23 cellular contexts compared by ENCODE assay signal in genomic region chr10:60894816-60895215, GRCh38. TPM values are rescaled to one million over a fixed set of nuclear protein-coding genes. Genes with fewer than 3 reads are reported as not detected.
DNase-seq lines count a peak whose midpoint lies in the region; ATAC-seq, FAIRE-seq and TF ChIP-seq lines count a peak whose summit lies in the region.
"Had no signal": no experiment of that assay in that cellular context is flagged by ENCODE, and none has a peak within 500 bp of the region (broad histone marks: within the 10 kb centered on the region; RNA-seq: fewer than 3 reads in every experiment).

No MANE protein-coding gene starts in this region.

- FAIRE-seq in bronchial epithelial cell (lab: Jason Lieb, UNC): no peak
- FAIRE-seq: GM12878, H54 had no signal

- ATAC-seq in HG02798 (IDR thresholded peaks at IDR 0.05; ENCODE audit: poor library complexity, unreplicated experiment): no peak
- ATAC-seq in activated T-helper 17 cell treated with anti-CD3 and anti-CD28 coated beads, Interleukin-2, amount 50 U/mL, for 72 hours (replicated peaks): no peak
- ATAC-seq: esophagus mucosa, GM12878, lower lobe of right lung had no signal

- H3K27me3 Mint-ChIP-seq in activated T-helper 17 cell treated with anti-CD3 and anti-CD28 coated beads, Interleukin-2, amount 50 U/mL, for 72 hours: peaks cover 27% of the 10 kb centered on the region
- H3K27me3 Mint-ChIP-seq: naive B cell had no signal

- H3K9me3 Mint-ChIP-seq in activated T-helper 17 cell treated with anti-CD3 and anti-CD28 coated beads, Interleukin-2, amount 50 U/mL, for 72 hours: no peaks in the 10 kb centered on the region
- H3K9me3 Mint-ChIP-seq: activated T-helper 2 cell treated with anti-CD3 and anti-CD28 coated beads, Interferon-gamma antibody, Interleukin-2, Interleukin-4, amounts not matched to agents 10 μg/mL and 5 μg/mL and 100 μg/mL, durations not matched to agents 14 hours and 24 hours and 36 hours had no signal

- no peaks in the 10 kb centered on the region for H3K27me3 ChIP-seq in bronchial epithelial cell (ENCODE audit: control insufficient read depth, insufficient read depth, low read length)
- H3K27me3 ChIP-seq: ovary had no signal

- H3K27ac ChIP-seq in substantia nigra (ENCODE audit: low read depth, low read length, poor library complexity, severe bottlenecking): no peak overlapping the region
- H3K27ac ChIP-seq: lower lobe of right lung, ovary, skin epidermis had no signal

- DNase-seq in AG10803 (ENCODE audit: low read depth): peak; percentile 46
- DNase-seq in ELR (ENCODE audit: low read depth): peak; percentile 2
- DNase-seq in bronchial epithelial cell (ENCODE audit: low read depth): peak; percentile 92
- peak; percentile 13 for DNase-seq in kidney tubule cell (ENCODE audit: low spot score)
- no peak for DNase-seq in substantia nigra (lab: John Stamatoyannopoulos, UW)
- DNase-seq in NCI-H2227 treated with DMSO at 0.1 percent for 48 hours (lab: John Stamatoyannopoulos, UW): no peak
- DNase-seq: activated CD4-positive, alpha-beta T cell treated with anti-CD3 and anti-CD28 coated beads for 4 hours; activated naive CD8-positive, alpha-beta T cell treated with anti-CD3 and anti-CD28 coated beads, Interleukin-2, amount 10 ng/mL, durations not matched to agents 7 days and 5 days; GF-D8; IMR-90; lower lobe of right lung; naive B cell; NCI-H1694 treated with DMSO at 0.1 percent for 48 hours; NCI-H446; ovary; stimulated activated CD4-positive, alpha-beta T cell treated with anti-CD3 and anti-CD28 coated beads, Interleukin-4, amount 100 ng/mL, for 1 hour had no signal

- H3K4me3 Mint-ChIP-seq in activated T-helper 17 cell treated with anti-CD3 and anti-CD28 coated beads, Interleukin-2, amount 50 U/mL, for 72 hours: no peak overlapping the region
- H3K4me3 Mint-ChIP-seq: activated naive CD8-positive, alpha-beta T cell treated with anti-CD3 and anti-CD28 coated beads, Interleukin-2, amount 10 ng/mL, durations not matched to agents 7 days and 5 days; naive B cell had no signal

- no peaks in the 10 kb centered on the region for H3K36me3 Mint-ChIP-seq in activated T-helper 17 cell treated with anti-CD3 and anti-CD28 coated beads, Interleukin-2, amount 50 U/mL, for 72 hours (ENCODE audit: low read depth)
- H3K36me3 Mint-ChIP-seq: activated naive CD8-positive, alpha-beta T cell treated with anti-CD3 and anti-CD28 coated beads, Interleukin-2, amount 10 ng/mL, durations not matched to agents 7 days and 5 days had no signal

- no peaks in the 10 kb centered on the region for H3K4me1 Mint-ChIP-seq in activated T-helper 17 cell treated with anti-CD3 and anti-CD28 coated beads, Interleukin-2, amount 50 U/mL, for 72 hours
- H3K4me1 Mint-ChIP-seq: activated naive CD8-positive, alpha-beta T cell treated with anti-CD3 and anti-CD28 coated beads, Interleukin-2, amount 10 ng/mL, durations not matched to agents 7 days and 5 days; naive B cell had no signal

- H3K4me3 ChIP-seq in AG10803 (ENCODE audit: low read length) (no peak overlapping the region), bronchial epithelial cell (ENCODE audit: low read depth, low read length) (no peak overlapping the region)
- H3K4me3 ChIP-seq: GM12878, lower lobe of right lung, ovary, skin epidermis had no signal

- no peaks in the 10 kb centered on the region for H3K36me3 ChIP-seq in bronchial epithelial cell (ENCODE audit: control insufficient read depth, insufficient read depth, low read length)
- H3K36me3 ChIP-seq: lower lobe of right lung, ovary had no signal

- H3K27ac Mint-ChIP-seq in activated T-helper 17 cell treated with anti-CD3 and anti-CD28 coated beads, Interleukin-2, amount 50 U/mL, for 72 hours: no peak overlapping the region
- H3K27ac Mint-ChIP-seq: activated naive CD8-positive, alpha-beta T cell treated with anti-CD3 and anti-CD28 coated beads, Interleukin-2, amount 10 ng/mL, durations not matched to agents 7 days and 5 days; activated T-helper 2 cell treated with anti-CD3 and anti-CD28 coated beads, Interferon-gamma antibody, Interleukin-2, Interleukin-4, amounts not matched to agents 10 μg/mL and 5 μg/mL and 100 μg/mL, durations not matched to agents 14 hours and 24 hours and 36 hours; naive B cell had no signal

- TF ChIP-seq CTCF in AG10803 (conservative IDR thresholded peaks at IDR 0.05; ENCODE audit: low read length): no peak
- no peak for TF ChIP-seq CTCF in bronchial epithelial cell (IDR thresholded peaks at IDR 0.05; ENCODE audit: insufficient read depth, low read length, severe bottlenecking)

RNA-seq across cellular contexts. Expression of gene RHOBTB1, which starts 49.2 kb away (rescaled TPM):
- 3.5 and 6.3 TPM in 2 replicates for total RNA-seq in bronchial epithelial cell
- under 1 TPM in 1 of 2 donors, not detected in 1; 0.56 TPM for total RNA-seq in activated T-helper 17 cell treated with anti-CD3 and anti-CD28 coated beads, Interleukin-2, amount 50 U/mL, for 72 hours
- total RNA-seq: activated naive CD8-positive, alpha-beta T cell treated with anti-CD3 and anti-CD28 coated beads, Interleukin-2, amount 10 ng/mL, durations not matched to agents 7 days and 5 days; GM12878 had no signal

Comparison
In these comparisons a context has a peak if more than half of its experiments do, and no peak if none do; other contexts are left out.
1. DNase-seq: peak in AG10803 (single experiment), ELR (single experiment), bronchial epithelial cell (single experiment) and kidney tubule cell (single experiment); none in substantia nigra (0 of 49) and NCI-H2227 treated with DMSO at 0.1 percent for 48 hours (single experiment).